Comparison of ENCODE assay signal across 9 cellular contexts in the genomic region with DNA sequence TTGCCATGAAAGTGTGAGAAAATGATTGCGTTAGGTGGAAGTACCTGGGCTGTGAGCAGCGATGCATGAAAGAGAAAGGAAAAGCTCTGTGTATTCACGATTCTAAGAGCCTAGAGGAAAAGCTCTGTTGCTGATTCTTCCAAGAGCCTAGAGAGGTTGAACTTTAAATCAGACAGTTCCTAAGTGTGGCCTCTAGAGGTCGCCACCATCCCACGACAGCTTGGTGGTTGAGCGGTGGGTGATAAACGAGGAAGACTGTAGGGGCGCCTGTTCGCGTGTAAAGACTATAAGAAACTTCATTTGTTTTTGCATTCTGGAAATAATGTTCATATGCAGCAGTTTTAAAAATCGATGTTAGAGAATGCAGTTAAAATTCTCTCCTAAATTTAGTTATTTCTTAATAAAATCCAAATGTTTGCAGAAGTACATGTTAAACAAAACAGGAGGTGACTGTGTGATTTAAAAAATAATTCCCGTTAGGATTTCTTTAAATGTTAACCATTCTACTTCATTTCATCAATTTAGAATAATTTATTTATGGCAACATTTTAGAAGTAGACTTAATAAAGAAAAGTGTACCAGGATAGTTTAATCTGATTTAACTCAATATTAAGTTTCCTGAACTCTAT.
DNase-seq lines count a peak whose midpoint lies in the region; ATAC-seq, FAIRE-seq and TF ChIP-seq lines count a peak whose summit lies in the region.
"Had no signal": no experiment of that assay in that cellular context is flagged by ENCODE, and none has a peak within 500 bp of the region (broad histone marks: within the 10 kb centered on the region; RNA-seq: fewer than 3 reads in every experiment).

No MANE protein-coding gene starts in this region.

- no peak for TF ChIP-seq POLR2A in thyroid gland (IDR thresholded peaks at IDR 0.05)

- no TSS peak for BruUV-seq in PC-9 (replicated peaks; lab: Mats Ljungman, UMichigan)

- TF ChIP-seq EP300 in Ishikawa (IDR thresholded peaks at IDR 0.05; ENCODE audit: borderline replicate concordance), result no peak

- TF ChIP-seq CTCF in AG10803 (conservative IDR thresholded peaks at IDR 0.05; ENCODE audit: low read length) (peak; percentile 47), PC-9 (conservative IDR thresholded peaks at IDR 0.05) (peak; percentile 97), keratinocyte (optimal IDR thresholded peaks at IDR 0.05 in 1 of 3, IDR thresholded peaks at IDR 0.05 in 1 of 3, conservative IDR thresholded peaks at IDR 0.05 in 1 of 3; ENCODE audit: extremely low read depth in 1 of 3, insufficient read depth in 2 of 3, low read length in 3 of 3) (peak; percentile 59 to 84 (median 73)), thyroid gland (IDR thresholded peaks at IDR 0.05) (peak in 5 of 6 experiments; percentile 7 to 60 (median 45))

- WGBS in thyroid gland, 2 donors, result 26 to 32% methylated on average over 12 of the region's 12 CpGs

- H3K79me2 ChIP-seq in PC-9 (ENCODE audit: low read depth) (no peaks in the 10 kb centered on the region), keratinocyte (ENCODE audit: control insufficient read depth, insufficient read depth, low read length) (no peaks in the 10 kb centered on the region)

- H3K27me3 Mint-ChIP-seq in activated naive CD4-positive, alpha-beta T cell treated with anti-CD3 and anti-CD28 coated beads, Interleukin-2, amount 10 ng/mL, durations not matched to agents 7 days and 5 days, result peaks cover 42% of the 10 kb centered on the region

- H3K4me3 ChIP-seq in AG10803 (ENCODE audit: low read length) (no peak overlapping the region), PC-9 (no peak overlapping the region), keratinocyte (ENCODE audit: control insufficient read depth in 2 of 3, extremely low read depth in 1 of 3, insufficient read depth in 2 of 3, low read depth in 1 of 3, low read length in 3 of 3) (no peak overlapping the region), thyroid gland (replicated peaks in 1 of 3) (no peak overlapping the region)
- H3K4me3 ChIP-seq: lung had no signal

- no peak overlapping the region for H3K4me3 Mint-ChIP-seq in activated naive CD4-positive, alpha-beta T cell treated with anti-CD3 and anti-CD28 coated beads, Interleukin-2, amount 10 ng/mL, durations not matched to agents 7 days and 5 days

- H3K4me2 ChIP-seq in PC-9 (no peak overlapping the region), keratinocyte (ENCODE audit: control insufficient read depth, extremely low read depth, insufficient read depth, low read depth, low read length) (no peak overlapping the region)

- POLR2A ChIA-PET in PC-9 (lab: Charles Lee; ENCODE audit: unreplicated experiment), result no interaction called here

- no peaks in the 10 kb centered on the region for H3K9me1 ChIP-seq in keratinocyte (ENCODE audit: control insufficient read depth, extremely low read depth, insufficient read depth, low read length)

- no peaks in the 10 kb centered on the region for H3K9me2 ChIP-seq in PC-9 (ENCODE audit: insufficient read depth)

- CTCF ChIA-PET in PC-9 (lab: Charles Lee), result interaction anchor here (0.6 kb wide), 2 partner anchors 54 to 579 kb away, joined by 3 read pairs; no protein-coding TSS in a partner anchor
- CTCF ChIA-PET in activated naive CD4-positive, alpha-beta T cell treated with anti-CD3 and anti-CD28 coated beads, Interleukin-2, amount 10 ng/mL, durations not matched to agents 7 days and 5 days (lab: Charles Lee), result interaction anchor here (0.6 to 4.0 kb wide), 17 partner anchors 13 to 1001 kb away, joined by 3 to 23 read pairs (median 3); no protein-coding TSS in a partner anchor

- no peak overlapping the region for H3K27ac ChIP-seq in PC-9
- no peak overlapping the region for H3K27ac ChIP-seq in keratinocyte (ENCODE audit: control insufficient read depth, insufficient read depth, low read length)
- H3K27ac ChIP-seq in thyroid gland, result no peak overlapping the region

- H3K36me3 ChIP-seq in PC-9 (ENCODE audit: low read depth) (no peaks in the 10 kb centered on the region), keratinocyte (ENCODE audit: control insufficient read depth in 2 of 2, extremely low read depth in 1 of 2, insufficient read depth in 2 of 2, low read length in 2 of 2) (no peaks in the 10 kb centered on the region), thyroid gland (no peaks in the 10 kb centered on the region)

- H4K20me1 ChIP-seq in PC-9 (ENCODE audit: insufficient read depth) (no peaks in the 10 kb centered on the region; the same call in 1 of the 2 replicates), keratinocyte (ENCODE audit: control insufficient read depth, extremely low read depth, insufficient read depth, low read length) (no peaks in the 10 kb centered on the region)

- peak; percentile 56 for TF ChIP-seq RAD21 in Ishikawa (IDR thresholded peaks at IDR 0.05; ENCODE audit: low read depth)

- dilution Hi-C loops in keratinocyte (cut with MboI; ENCODE audit: extremely low pct_ligation_motif_present, low sequenced_read_pairs), result no loop called here

- H3K4me1 ChIP-seq in PC-9 (replicated peaks; ENCODE audit: insufficient read depth), result no peaks in the 10 kb centered on the region
- H3K4me1 ChIP-seq in keratinocyte (ENCODE audit: control insufficient read depth, extremely low read depth, insufficient read depth, low read length), result no peaks in the 10 kb centered on the region
- peaks cover 0 to 9% of the 10 kb centered on the region in 2 donors for H3K4me1 ChIP-seq in thyroid gland

- H2AFZ ChIP-seq in PC-9 (no peak overlapping the region), keratinocyte (ENCODE audit: control insufficient read depth, low read length) (no peak overlapping the region)

- FAIRE-seq in keratinocyte (lab: Jason Lieb, UNC), result no peak

- no peak for DNase-seq in AG10803 (ENCODE audit: low read depth)
- DNase-seq in PC-9, result peak; percentile 43 to 47
- peak; percentile 74 for DNase-seq in activated naive CD4-positive, alpha-beta T cell treated with anti-CD3 and anti-CD28 coated beads, Interleukin-2, amount 10 ng/mL, durations not matched to agents 7 days and 5 days
- no peak for DNase-seq in keratinocyte (ENCODE audit: low read depth, low spot score)
- DNase-seq in thyroid gland, result peak in 1 of 2 donors; percentile 41

- peaks cover 13% of the 10 kb centered on the region for H3K4me1 Mint-ChIP-seq in activated naive CD4-positive, alpha-beta T cell treated with anti-CD3 and anti-CD28 coated beads, Interleukin-2, amount 10 ng/mL, durations not matched to agents 7 days and 5 days

- H3K9me3 Mint-ChIP-seq in activated naive CD4-positive, alpha-beta T cell treated with anti-CD3 and anti-CD28 coated beads, Interleukin-2, amount 10 ng/mL, durations not matched to agents 7 days and 5 days, result peaks cover 3% of the 10 kb centered on the region

- no peaks in the 10 kb centered on the region for H3F3A ChIP-seq in PC-9 (ENCODE audit: insufficient read depth, low read depth)

- H3K36me3 Mint-ChIP-seq in activated naive CD4-positive, alpha-beta T cell treated with anti-CD3 and anti-CD28 coated beads, Interleukin-2, amount 10 ng/mL, durations not matched to agents 7 days and 5 days, result no peaks in the 10 kb centered on the region

- peaks cover 15% of the 10 kb centered on the region for H3K9me3 ChIP-seq in PC-9 (ENCODE audit: insufficient read depth, low read depth)
- no peaks in the 10 kb centered on the region for H3K9me3 ChIP-seq in keratinocyte (ENCODE audit: control insufficient read depth, low read depth, low read length)
- H3K9me3 ChIP-seq in thyroid gland, result no peaks in the 10 kb centered on the region

- H3K9ac ChIP-seq in keratinocyte (ENCODE audit: control insufficient read depth, extremely low read depth, insufficient read depth, low read length), result no peak overlapping the region

- H3K27me3 ChIP-seq in PC-9 (ENCODE audit: insufficient read depth, low read depth), result peaks cover 86% of the 10 kb centered on the region
- H3K27me3 ChIP-seq in keratinocyte (ENCODE audit: control insufficient read depth, extremely low read depth, insufficient read depth, low read length), result peaks cover 6% of the 10 kb centered on the region
- H3K27me3 ChIP-seq in thyroid gland, result no peaks in the 10 kb centered on the region

- ATAC-seq in GM18498 (IDR thresholded peaks at IDR 0.05; ENCODE audit: unreplicated experiment) (peak; percentile 64), GM19455 (IDR thresholded peaks at IDR 0.05; ENCODE audit: unreplicated experiment) (no peak)

- no peak overlapping the region for H3K27ac Mint-ChIP-seq in activated naive CD4-positive, alpha-beta T cell treated with anti-CD3 and anti-CD28 coated beads, Interleukin-2, amount 10 ng/mL, durations not matched to agents 7 days and 5 days

- intact Hi-C loops in PC-9 (cut with micrococcal nuclease; ENCODE audit: unreplicated experiment), result loop anchor here (5.0 kb wide), 3 partner anchors 54 to 861 kb away; no protein-coding TSS in a partner anchor
- intact Hi-C loops in thyroid gland (cut with DNase I), result no loop called here

TF ChIP-seq in Ishikawa, 13 proteins besides CTCF, POLR2A, EP300 and RAD21 (continues in another document):
- no peak for TF ChIP-seq CREB1 (IDR thresholded peaks at IDR 0.05; ENCODE audit: low read depth)
- TF ChIP-seq YY1 (IDR thresholded peaks at IDR 0.05; ENCODE audit: low read depth), result no peak
- TF ChIP-seq TEAD4 (IDR thresholded peaks at IDR 0.05), result no peak
- TF ChIP-seq FOXM1 (IDR thresholded peaks at IDR 0.05; ENCODE audit: borderline replicate concordance, low read depth), result no peak
- TF ChIP-seq, protein P1, sequence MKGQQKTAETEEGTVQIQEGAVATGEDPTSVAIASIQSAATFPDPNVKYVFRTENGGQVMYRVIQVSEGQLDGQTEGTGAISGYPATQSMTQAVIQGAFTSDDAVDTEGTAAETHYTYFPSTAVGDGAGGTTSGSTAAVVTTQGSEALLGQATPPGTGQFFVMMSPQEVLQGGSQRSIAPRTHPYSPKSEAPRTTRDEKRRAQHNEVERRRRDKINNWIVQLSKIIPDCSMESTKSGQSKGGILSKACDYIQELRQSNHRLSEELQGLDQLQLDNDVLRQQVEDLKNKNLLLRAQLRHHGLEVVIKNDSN (IDR thresholded peaks at IDR 0.05), result no peak
- TF ChIP-seq TAF1 (IDR thresholded peaks at IDR 0.05; ENCODE audit: low read depth), result no peak
- TF ChIP-seq CEBPB (IDR thresholded peaks at IDR 0.05), result no peak
- no peak for TF ChIP-seq ZBTB7A (IDR thresholded peaks at IDR 0.05; ENCODE audit: low read depth)
- TF ChIP-seq, protein P2, sequence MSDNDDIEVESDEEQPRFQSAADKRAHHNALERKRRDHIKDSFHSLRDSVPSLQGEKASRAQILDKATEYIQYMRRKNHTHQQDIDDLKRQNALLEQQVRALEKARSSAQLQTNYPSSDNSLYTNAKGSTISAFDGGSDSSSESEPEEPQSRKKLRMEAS (IDR thresholded peaks at IDR 0.05), result no peak
- TF ChIP-seq TCF12 (IDR thresholded peaks at IDR 0.05; ENCODE audit: low read depth), result no peak

Comparison
In these comparisons a context has a peak if more than half of its experiments do, and no peak if none do; other contexts are left out.
1. DNase-seq: peak in PC-9 (2 of 2) and activated naive CD4-positive, alpha-beta T cell treated with anti-CD3 and anti-CD28 coated beads, Interleukin-2, amount 10 ng/mL, durations not matched to agents 7 days and 5 days (single experiment); none in AG10803 (single experiment) and keratinocyte (single experiment).
2. CTCF ChIP-seq: peak in every context shown above with its lines; median percentile 97 in PC-9; 73 in keratinocyte; 47 in AG10803; 45 in thyroid gland.